Comparison of ENCODE assay signal across 12 cellular contexts in genomic region chr3:190615607-190616006, GRCh38.
"Had no signal": no experiment of that assay in that cellular context is flagged by ENCODE, and none has a peak within 500 bp of the region (broad histone marks: within the 10 kb centered on the region; RNA-seq: fewer than 3 reads in every experiment).

No MANE protein-coding gene starts in this region.

- DNase-seq: activated CD4-positive, alpha-beta memory T cell treated with anti-CD3 and anti-CD28 coated beads, Interleukin-2, amount 10 ng/mL, durations not matched to agents 7 days and 5 days; activated CD8-positive, alpha-beta memory T cell treated with anti-CD3 and anti-CD28 coated beads, Interleukin-2, amount 50 U/mL, for 48 hours; activated effector memory CD4-positive, alpha-beta T cell treated with anti-CD3 and anti-CD28 coated beads, Interleukin-2, amount 50 U/mL, for 16 hours; aorta; dorsolateral prefrontal cortex; left colon; mesenchymal stem cell; stimulated activated CD4-positive, alpha-beta T cell treated with anti-CD3 and anti-CD28 coated beads, Interleukin-2, amount 100 ng/mL, for 48 hours had no signal

- H3K4me3 ChIP-seq: breast epithelium, dorsolateral prefrontal cortex had no signal

- H3K36me3 ChIP-seq: breast epithelium had no signal

- H3K9me3 ChIP-seq: breast epithelium had no signal

- H3K27me3 ChIP-seq: breast epithelium, dorsolateral prefrontal cortex had no signal

- ATAC-seq: activated CD4-positive, CD25-positive, alpha-beta regulatory T cell treated with anti-CD3 and anti-CD28 coated beads, Interleukin-2, amount 50 U/mL, for 24 hours; activated naive CD4-positive, alpha-beta T cell treated with anti-CD3 and anti-CD28 coated beads, Interleukin-2, amount 50 U/mL, for 72 hours; esophagus mucosa; left colon had no signal

- H3K27ac ChIP-seq: breast epithelium, dorsolateral prefrontal cortex had no signal

- H3K4me1 ChIP-seq: breast epithelium had no signal
